ENCODE assay signal across 1 cellular context in the genomic region with DNA sequence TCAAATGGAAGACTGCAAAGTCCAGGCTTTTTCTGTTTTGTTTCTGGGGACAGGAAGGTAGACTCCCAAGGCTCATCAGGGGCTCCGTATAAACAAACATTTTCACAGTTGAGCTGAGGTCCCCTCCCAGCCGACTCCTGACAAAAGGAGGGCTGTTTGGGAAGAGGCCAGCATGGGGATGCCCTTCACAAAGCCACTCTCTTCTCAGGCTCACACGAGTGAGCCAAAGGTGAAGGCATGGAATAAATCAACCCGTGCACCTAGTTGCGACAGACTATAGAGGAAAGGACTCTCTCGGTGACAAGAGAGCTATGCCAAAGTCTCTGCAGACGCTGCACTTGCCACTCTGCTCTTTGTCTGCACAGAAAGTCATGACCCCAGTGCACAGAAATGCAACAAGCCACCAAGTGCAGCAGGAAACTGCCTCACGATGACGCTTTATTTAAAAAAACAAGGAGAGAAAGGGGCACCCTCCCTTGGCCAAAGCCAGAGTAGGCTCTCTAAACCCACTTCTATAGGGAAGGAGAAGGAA.
A peak's percentile ranks its signal among the peaks of the same experiment; 100 is the strongest.
TF ChIP-seq lines count a peak whose summit lies in the region.

No MANE protein-coding gene starts in this region.

TF ChIP-seq in HepG2, 621 proteins besides CTCF, POLR2A, EP300 and RAD21 (continued from another document and continues in another):
- TF ChIP-seq ZBTB40 (IDR thresholded peaks at IDR 0.05) = no peak
- TF ChIP-seq ZBTB40 (CRISPR knock-in tag; IDR thresholded peaks at IDR 0.05) = peak; percentile 46; the same call in 1 of the 2 replicates
- no peak for TF ChIP-seq ZNF562 (CRISPR knock-in tag; IDR thresholded peaks at IDR 0.05; ENCODE audit: borderline replicate concordance)
- 0 out of 2 replicates have a peak, but pooled peaks have one; percentile 28 for TF ChIP-seq ETV5 (CRISPR knock-in tag; IDR thresholded peaks at IDR 0.05; ENCODE audit: borderline replicate concordance)
- TF ChIP-seq ARID5B (CRISPR knock-in tag; IDR thresholded peaks at IDR 0.05) = peak; percentile 47; the same call in 1 of the 2 replicates
- 0 out of 2 replicates have a peak, but pooled peaks have one; percentile 26 for TF ChIP-seq DRAP1 (CRISPR knock-in tag; IDR thresholded peaks at IDR 0.05)
- TF ChIP-seq PHF5A (CRISPR knock-in tag; IDR thresholded peaks at IDR 0.05; ENCODE audit: low read depth, unreplicated experiment) = no peak
- TF ChIP-seq SPEN (CRISPR knock-in tag; IDR thresholded peaks at IDR 0.05; ENCODE audit: low read depth) = peak; percentile 29; the same call in 1 of the 2 replicates
- TF ChIP-seq RXRB (CRISPR knock-in tag; IDR thresholded peaks at IDR 0.05; ENCODE audit: borderline replicate concordance) = peak; percentile 58; the same call in 1 of the 2 replicates
- TF ChIP-seq, protein P1, sequence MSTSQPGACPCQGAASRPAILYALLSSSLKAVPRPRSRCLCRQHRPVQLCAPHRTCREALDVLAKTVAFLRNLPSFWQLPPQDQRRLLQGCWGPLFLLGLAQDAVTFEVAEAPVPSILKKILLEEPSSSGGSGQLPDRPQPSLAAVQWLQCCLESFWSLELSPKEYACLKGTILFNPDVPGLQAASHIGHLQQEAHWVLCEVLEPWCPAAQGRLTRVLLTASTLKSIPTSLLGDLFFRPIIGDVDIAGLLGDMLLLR (CRISPR knock-in tag; IDR thresholded peaks at IDR 0.05) = no peak
- TF ChIP-seq ZNF563 (CRISPR knock-in tag; IDR thresholded peaks at IDR 0.05) = no peak
- no peak for TF ChIP-seq KDM3A (CRISPR knock-in tag; IDR thresholded peaks at IDR 0.05; ENCODE audit: low read depth)
- no peak for TF ChIP-seq AKAP8 (CRISPR knock-in tag; IDR thresholded peaks at IDR 0.05)
- TF ChIP-seq, protein P2, sequence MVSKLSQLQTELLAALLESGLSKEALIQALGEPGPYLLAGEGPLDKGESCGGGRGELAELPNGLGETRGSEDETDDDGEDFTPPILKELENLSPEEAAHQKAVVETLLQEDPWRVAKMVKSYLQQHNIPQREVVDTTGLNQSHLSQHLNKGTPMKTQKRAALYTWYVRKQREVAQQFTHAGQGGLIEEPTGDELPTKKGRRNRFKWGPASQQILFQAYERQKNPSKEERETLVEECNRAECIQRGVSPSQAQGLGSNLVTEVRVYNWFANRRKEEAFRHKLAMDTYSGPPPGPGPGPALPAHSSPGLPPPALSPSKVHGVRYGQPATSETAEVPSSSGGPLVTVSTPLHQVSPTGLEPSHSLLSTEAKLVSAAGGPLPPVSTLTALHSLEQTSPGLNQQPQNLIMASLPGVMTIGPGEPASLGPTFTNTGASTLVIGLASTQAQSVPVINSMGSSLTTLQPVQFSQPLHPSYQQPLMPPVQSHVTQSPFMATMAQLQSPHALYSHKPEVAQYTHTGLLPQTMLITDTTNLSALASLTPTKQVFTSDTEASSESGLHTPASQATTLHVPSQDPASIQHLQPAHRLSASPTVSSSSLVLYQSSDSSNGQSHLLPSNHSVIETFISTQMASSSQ (IDR thresholded peaks at IDR 0.05; ENCODE audit: low read depth) = no peak
- TF ChIP-seq, protein P2 (CRISPR knock-in tag; IDR thresholded peaks at IDR 0.05; ENCODE audit: borderline replicate concordance) = peak; percentile 63; the same call in 1 of the 2 replicates
- 0 out of 2 replicates have a peak, but pooled peaks have one; percentile 27 for TF ChIP-seq GATA4 (IDR thresholded peaks at IDR 0.05; ENCODE audit: borderline replicate concordance, low read depth)
- no peak for TF ChIP-seq GPBP1L1 (CRISPR knock-in tag; IDR thresholded peaks at IDR 0.05)
- TF ChIP-seq ASH2L (IDR thresholded peaks at IDR 0.05; ENCODE audit: insufficient read length, low read depth, low read length) = peak; percentile 48
- no peak for TF ChIP-seq ZSCAN20 (CRISPR knock-in tag; IDR thresholded peaks at IDR 0.05; ENCODE audit: borderline replicate concordance)
- TF ChIP-seq ZNF746 (CRISPR knock-in tag; IDR thresholded peaks at IDR 0.05) = no peak
- peak; percentile 58; the same call in 1 of the 2 replicates for TF ChIP-seq TBX2 (CRISPR knock-in tag; IDR thresholded peaks at IDR 0.05; ENCODE audit: borderline replicate concordance)
- peak; percentile 92 for TF ChIP-seq CEBPB (IDR thresholded peaks at IDR 0.05; ENCODE audit: borderline replicate concordance, low read depth, low read length)
- peak; percentile 86 for TF ChIP-seq ZBTB38 (CRISPR knock-in tag; IDR thresholded peaks at IDR 0.05)
- TF ChIP-seq XBP1 (CRISPR knock-in tag; IDR thresholded peaks at IDR 0.05) = no peak
- TF ChIP-seq CBX1 (IDR thresholded peaks at IDR 0.05; ENCODE audit: low read depth) = no peak
- peak; percentile 94 for TF ChIP-seq RXRA (CRISPR knock-in tag; IDR thresholded peaks at IDR 0.05)
- TF ChIP-seq ZNF431 (CRISPR knock-in tag; IDR thresholded peaks at IDR 0.05; ENCODE audit: borderline replicate concordance, low read depth) = no peak
- no peak for TF ChIP-seq ZNF24 (IDR thresholded peaks at IDR 0.05)
- no peak for TF ChIP-seq TMF1 (CRISPR knock-in tag; IDR thresholded peaks at IDR 0.05; ENCODE audit: low read depth)
- TF ChIP-seq POGZ (CRISPR knock-in tag; IDR thresholded peaks at IDR 0.05) = peak; percentile 49; the same call in 1 of the 2 replicates
- no peak for TF ChIP-seq DR1 (CRISPR knock-in tag; IDR thresholded peaks at IDR 0.05)
- TF ChIP-seq, protein P3, sequence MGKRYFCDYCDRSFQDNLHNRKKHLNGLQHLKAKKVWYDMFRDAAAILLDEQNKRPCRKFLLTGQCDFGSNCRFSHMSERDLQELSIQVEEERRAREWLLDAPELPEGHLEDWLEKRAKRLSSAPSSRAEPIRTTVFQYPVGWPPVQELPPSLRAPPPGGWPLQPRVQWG (CRISPR knock-in tag; IDR thresholded peaks at IDR 0.05; ENCODE audit: borderline replicate concordance, low read depth) = no peak
- peak; percentile 57 for TF ChIP-seq FOXA3 (CRISPR knock-in tag; IDR thresholded peaks at IDR 0.05)
